In genomic region chr13:90232291-90232690, GRCh38 we compare ENCODE assay signal across 13 cellular contexts.
"Had no signal": no experiment of that assay in that cellular context is flagged by ENCODE, and none has a peak within 500 bp of the region (broad histone marks: within the 10 kb centered on the region; RNA-seq: fewer than 3 reads in every experiment).

No MANE protein-coding gene starts in this region.

- H3K36me3 Mint-ChIP-seq: naive thymus-derived CD8-positive, alpha-beta T cell had no signal

- H3K9me3 ChIP-seq: gastrocnemius medialis, mucosa of descending colon, neutrophil, ovary had no signal

- H3K27me3 Mint-ChIP-seq: central memory CD8-positive, alpha-beta T cell; naive thymus-derived CD8-positive, alpha-beta T cell had no signal

- DNase-seq: effector memory CD4-positive, alpha-beta T cell; gastrocnemius medialis; kidney glomerular epithelial cell; mucosa of descending colon; naive thymus-derived CD8-positive, alpha-beta T cell; ovary; stimulated activated CD4-positive, alpha-beta T cell treated with anti-CD3 and anti-CD28 coated beads, Interleukin-2, amount 100 ng/mL, for 48 hours; stimulated activated naive CD8-positive, alpha-beta T cell treated with anti-CD3 and anti-CD28 coated beads, Interleukin-15, Interleukin-2, amounts not matched to agents 100 U/mL and 50 U/mL, for 24 hours had no signal

- H3K4me2 ChIP-seq: smooth muscle cell had no signal

- H3K36me3 ChIP-seq: esophagus muscularis mucosa, gastrocnemius medialis, neutrophil, ovary, tibial nerve had no signal

- H3K4me1 ChIP-seq: esophagus muscularis mucosa, gastrocnemius medialis, tibial nerve had no signal

- H3K4me3 Mint-ChIP-seq: central memory CD8-positive, alpha-beta T cell; naive thymus-derived CD8-positive, alpha-beta T cell had no signal

- H3K4me3 ChIP-seq: esophagus muscularis mucosa, gastrocnemius medialis, mucosa of descending colon, ovary, smooth muscle cell, tibial nerve had no signal

- H3K4me1 Mint-ChIP-seq: central memory CD8-positive, alpha-beta T cell; naive thymus-derived CD8-positive, alpha-beta T cell had no signal

- H3K27ac ChIP-seq: esophagus muscularis mucosa, gastrocnemius medialis, neutrophil, ovary, tibial nerve had no signal

- H3K27ac Mint-ChIP-seq: naive thymus-derived CD8-positive, alpha-beta T cell had no signal

- H3K27me3 ChIP-seq: esophagus muscularis mucosa, gastrocnemius medialis, neutrophil, ovary, tibial nerve had no signal
